Comparison of ENCODE assay signal across 16 cellular contexts in the genomic region with DNA sequence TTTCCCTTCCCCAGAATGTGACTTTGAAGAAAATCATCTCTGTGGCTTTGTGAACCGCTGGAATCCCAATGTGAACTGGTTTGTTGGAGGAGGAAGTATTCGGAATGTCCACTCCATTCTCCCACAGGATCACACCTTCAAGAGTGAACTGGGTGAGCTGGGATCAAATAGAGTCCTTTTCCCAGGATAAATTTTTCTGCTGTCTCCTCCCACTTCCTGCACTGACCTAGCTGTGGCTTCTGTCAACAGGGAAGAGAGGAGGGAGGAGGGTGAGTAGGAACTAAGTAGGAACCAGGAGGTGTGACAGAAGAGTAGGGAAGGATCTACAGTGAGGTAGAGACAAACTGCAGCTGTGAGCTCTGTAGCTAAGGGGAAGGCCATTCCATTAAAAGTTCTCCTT.
DNase-seq lines count a peak whose midpoint lies in the region; ATAC-seq, FAIRE-seq and TF ChIP-seq lines count a peak whose summit lies in the region.
"Had no signal": no experiment of that assay in that cellular context is flagged by ENCODE, and none has a peak within 500 bp of the region (broad histone marks: within the 10 kb centered on the region; RNA-seq: fewer than 3 reads in every experiment).

No MANE protein-coding gene starts in this region.

- H3K36me3 ChIP-seq in PC-3 (ENCODE audit: low read depth, low read length) (no peaks in the 10 kb centered on the region), keratinocyte (ENCODE audit: control insufficient read depth in 2 of 2, extremely low read depth in 1 of 2, insufficient read depth in 2 of 2, low read length in 2 of 2) (no peaks in the 10 kb centered on the region), uterus (no peaks in the 10 kb centered on the region)

- in situ Hi-C loops in ACHN (cut with HindIII; ENCODE audit: low pct_ligation_motif_present, low pct_unique_long_range_greater_than_20kb, low sequenced_read_pairs), result loop anchor here (25.0 kb wide), 1 partner anchor 151 kb away; no protein-coding TSS in a partner anchor

- H3K4me1 ChIP-seq in PC-3 (ENCODE audit: insufficient read depth, low read length) (peaks cover 31% of the 10 kb centered on the region), keratinocyte (ENCODE audit: control insufficient read depth, extremely low read depth, insufficient read depth, low read length) (peaks cover 53% of the 10 kb centered on the region), uterus (peaks cover 0 to 9% of the 10 kb centered on the region in 2 donors)

- TF ChIP-seq CTCF in PC-3 (conservative IDR thresholded peaks at IDR 0.05; ENCODE audit: low read depth, low read length) (no peak), keratinocyte (optimal IDR thresholded peaks at IDR 0.05 in 1 of 3, IDR thresholded peaks at IDR 0.05 in 1 of 3, conservative IDR thresholded peaks at IDR 0.05 in 1 of 3; ENCODE audit: extremely low read depth in 1 of 3, insufficient read depth in 2 of 3, low read length in 3 of 3) (no peak), WTC11 (IDR thresholded peaks at IDR 0.05) (no peak), uterus (IDR thresholded peaks at IDR 0.05) (no peak)

- H3K27me3 ChIP-seq in PC-3 (ENCODE audit: low read length), result no peaks in the 10 kb centered on the region
- H3K27me3 ChIP-seq in keratinocyte (ENCODE audit: control insufficient read depth, extremely low read depth, insufficient read depth, low read length), result no peaks in the 10 kb centered on the region
- H3K27me3 ChIP-seq in uterus, result no peaks in the 10 kb centered on the region

- H3K27ac Mint-ChIP-seq in WTC11 (no peak overlapping the region), immature natural killer cell (no peak overlapping the region)
- H3K27ac Mint-ChIP-seq: activated CD4-positive, alpha-beta memory T cell treated with anti-CD3 and anti-CD28 coated beads, Interleukin-2, amount 10 ng/mL, durations not matched to agents 7 days and 5 days; CD4-positive, alpha-beta memory T cell; type B pancreatic cell had no signal

- POLR2A ChIA-PET in PC-3 (lab: Charles Lee; ENCODE audit: unreplicated experiment) (no interaction called here), WTC11 (lab: Charles Lee) (no interaction called here)

- no peaks in the 10 kb centered on the region for H3F3A ChIP-seq in PC-3 (ENCODE audit: low read length, unreplicated experiment)

- H3K27me3 Mint-ChIP-seq in WTC11 (ENCODE audit: low read depth) (no peaks in the 10 kb centered on the region), immature natural killer cell (ENCODE audit: low read depth in 3 of 3) (peaks cover 1 to 18% (median 4%) of the 10 kb centered on the region in 3 donors)

- no peaks in the 10 kb centered on the region for H3K9me2 ChIP-seq in PC-3 (replicated peaks; ENCODE audit: low read length)

- no peaks in the 10 kb centered on the region for H3K79me2 ChIP-seq in PC-3 (ENCODE audit: low read length)
- no peaks in the 10 kb centered on the region for H3K79me2 ChIP-seq in keratinocyte (ENCODE audit: control insufficient read depth, insufficient read depth, low read length)

- ATAC-seq in PC-3 (no peak; the same call in 1 of the 2 replicates), WTC11 (no peak)

- no peak overlapping the region for H2AFZ ChIP-seq in PC-3 (ENCODE audit: low read length)
- no peak overlapping the region for H2AFZ ChIP-seq in keratinocyte (ENCODE audit: control insufficient read depth, low read length)

- H3K4me2 ChIP-seq in PC-3 (ENCODE audit: low read length), result no peak overlapping the region
- H3K4me2 ChIP-seq in keratinocyte (ENCODE audit: control insufficient read depth, extremely low read depth, insufficient read depth, low read depth, low read length), result peak overlapping the region; percentile 23

- peaks cover 5% of the 10 kb centered on the region for H3K36me3 Mint-ChIP-seq in WTC11
- H3K36me3 Mint-ChIP-seq in immature natural killer cell, result no peaks in the 10 kb centered on the region
- H3K36me3 Mint-ChIP-seq: CD4-positive, alpha-beta memory T cell; type B pancreatic cell had no signal

- DNase-seq in ACHN (peak; percentile 1), ELR (ENCODE audit: low read depth) (peak; percentile 23), PC-3 (peak; percentile 29), keratinocyte (ENCODE audit: low read depth, low spot score) (no peak), germinal center (ENCODE audit: low spot score) (no peak), WTC11 (ENCODE audit: low spot score) (no peak), uterus (no peak), immature natural killer cell (no peak)
- DNase-seq: activated naive CD4-positive, alpha-beta T cell treated with Interleukin-2 at 50 U/mL for 16 hours; activated T-cell treated with anti-CD3 and anti-CD28 coated beads, Interleukin-2, amount 50 U/mL, for 1 hour; stimulated activated naive CD4-positive, alpha-beta T cell; T-helper 17 cell had no signal

- dilution Hi-C loops in keratinocyte (cut with MboI; ENCODE audit: extremely low pct_ligation_motif_present, low sequenced_read_pairs), result loop anchor here (25.0 kb wide), 1 partner anchor 151 kb away; no protein-coding TSS in a partner anchor

- H3K9me1 ChIP-seq in keratinocyte (ENCODE audit: control insufficient read depth, extremely low read depth, insufficient read depth, low read length), result no peaks in the 10 kb centered on the region

- H3K4me1 Mint-ChIP-seq in WTC11, result peaks cover 48% of the 10 kb centered on the region
- peaks cover 0 to 7% of the 10 kb centered on the region in 2 donors for H3K4me1 Mint-ChIP-seq in immature natural killer cell

- H3K4me3 ChIP-seq in PC-3 (ENCODE audit: low read length), result no peak overlapping the region
- no peak overlapping the region for H3K4me3 ChIP-seq in keratinocyte (ENCODE audit: control insufficient read depth in 2 of 3, extremely low read depth in 1 of 3, insufficient read depth in 2 of 3, low read depth in 1 of 3, low read length in 3 of 3)
- H3K4me3 ChIP-seq in uterus, result no peak overlapping the region
- H3K4me3 ChIP-seq: left ventricle myocardium inferior had no signal

- no peak overlapping the region; the same call in 1 of the 2 replicates for H3K27ac ChIP-seq in PC-3 (ENCODE audit: low read length)
- no peak overlapping the region for H3K27ac ChIP-seq in keratinocyte (ENCODE audit: control insufficient read depth, insufficient read depth, low read length)
- H3K27ac ChIP-seq in uterus, result peak overlapping the region in 1 of 2 donors; percentile 51
- H3K27ac ChIP-seq: left ventricle myocardium inferior had no signal

- CTCF ChIA-PET in PC-3 (lab: Charles Lee) (interaction anchor here (0.5 kb wide), 2 partner anchors 142 to 481 kb away, joined by 3 to 4 read pairs; no protein-coding TSS in a partner anchor), WTC11 (lab: Charles Lee) (interaction anchor here (0.5 to 8.3 kb wide), 44 partner anchors 9 to 489 kb away, joined by 3 to 220 read pairs (median 6); a partner anchor contains a TSS)

- no peaks in the 10 kb centered on the region for H4K20me1 ChIP-seq in PC-3 (ENCODE audit: low read length)
- no peaks in the 10 kb centered on the region for H4K20me1 ChIP-seq in keratinocyte (ENCODE audit: control insufficient read depth, extremely low read depth, insufficient read depth, low read length)

- intact Hi-C loops in PC-3 (cut with micrococcal nuclease), result loop anchor here (5.0 kb wide), 1 partner anchor 114 kb away; no protein-coding TSS in a partner anchor
- intact Hi-C loops in uterus (cut with DNase I; ENCODE audit: low total_unique reads), result loop anchor here (5.0 kb wide), 1 partner anchor 141 kb away; no protein-coding TSS in a partner anchor

- no peak overlapping the region for H3K4me3 Mint-ChIP-seq in WTC11
- H3K4me3 Mint-ChIP-seq in immature natural killer cell, result no peak overlapping the region
- H3K4me3 Mint-ChIP-seq: activated CD4-positive, alpha-beta memory T cell treated with anti-CD3 and anti-CD28 coated beads, Interleukin-2, amount 10 ng/mL, durations not matched to agents 7 days and 5 days; CD4-positive, alpha-beta memory T cell; T-helper 17 cell; type B pancreatic cell had no signal

- FAIRE-seq in keratinocyte (lab: Jason Lieb, UNC), result no peak

- no TSS peak for BruUV-seq in PC-3 (replicated peaks; lab: Mats Ljungman, UMichigan)

- peaks cover 5% of the 10 kb centered on the region for H3K9me3 Mint-ChIP-seq in WTC11
- H3K9me3 Mint-ChIP-seq in immature natural killer cell, result peaks cover 0 to 1% (median 0%) of the 10 kb centered on the region in 6 donors
- H3K9me3 Mint-ChIP-seq: activated CD4-positive, alpha-beta memory T cell treated with anti-CD3 and anti-CD28 coated beads, Interleukin-2, amount 10 ng/mL, durations not matched to agents 7 days and 5 days; CD4-positive, alpha-beta memory T cell; type B pancreatic cell had no signal

- no peak for TF ChIP-seq POLR2A in uterus (IDR thresholded peaks at IDR 0.05)

- H3K9me3 ChIP-seq in PC-3 (ENCODE audit: low read length) (no peaks in the 10 kb centered on the region), keratinocyte (ENCODE audit: control insufficient read depth, low read depth, low read length) (no peaks in the 10 kb centered on the region), uterus (no peaks in the 10 kb centered on the region)
- H3K9me3 ChIP-seq: left ventricle myocardium inferior had no signal

- H3K9ac ChIP-seq in PC-3 (ENCODE audit: low read length) (no peak overlapping the region), keratinocyte (ENCODE audit: control insufficient read depth, extremely low read depth, insufficient read depth, low read length) (no peak overlapping the region)

TF ChIP-seq in WTC11, 78 proteins besides CTCF, POLR2A, EP300 and RAD21 (continues in another document):
- TF ChIP-seq FOXK1 (CRISPR knock-in tag; IDR thresholded peaks at IDR 0.05), result no peak
- no peak for TF ChIP-seq ZNF317 (CRISPR knock-in tag; IDR thresholded peaks at IDR 0.05; ENCODE audit: borderline replicate concordance, low read depth)
- TF ChIP-seq, protein P1, sequence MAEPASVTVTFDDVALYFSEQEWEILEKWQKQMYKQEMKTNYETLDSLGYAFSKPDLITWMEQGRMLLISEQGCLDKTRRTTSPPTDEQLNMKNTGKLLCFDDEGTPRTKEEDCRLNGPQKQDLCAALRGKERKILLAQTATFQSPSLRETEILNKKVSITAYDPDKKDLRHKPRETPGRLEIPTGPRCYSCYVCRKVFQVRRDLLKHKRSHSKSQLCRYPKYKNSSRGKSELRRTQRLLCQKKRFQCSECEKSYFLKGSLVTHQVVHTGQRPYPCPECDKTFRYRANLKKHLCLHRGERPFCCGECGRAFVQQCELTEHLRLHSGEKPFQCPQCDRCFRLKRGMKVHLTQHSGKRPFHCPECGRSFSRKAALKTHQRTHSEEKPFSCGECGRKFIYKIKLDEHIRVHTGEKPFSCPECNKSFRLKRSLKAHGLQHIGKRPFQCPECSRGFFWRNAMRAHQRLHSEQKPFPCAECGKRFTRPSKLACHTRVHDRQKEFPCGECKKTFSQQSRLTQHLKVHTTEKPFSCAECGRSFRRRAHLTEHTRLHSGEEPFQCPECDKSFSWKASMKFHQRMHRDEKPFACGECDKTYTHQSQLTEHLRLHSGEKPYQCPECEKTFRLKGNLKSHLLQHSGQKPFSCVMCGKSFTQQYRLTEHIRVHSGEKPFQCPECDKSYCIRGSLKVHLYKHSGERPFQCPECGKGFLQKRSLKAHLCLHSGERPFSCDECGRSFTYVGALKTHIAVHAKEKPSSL (CRISPR knock-in tag; conservative IDR thresholded peaks at IDR 0.05), result no peak
- no peak for TF ChIP-seq NFATC4 (CRISPR knock-in tag; IDR thresholded peaks at IDR 0.05)

Comparison
In these comparisons a context has a peak if more than half of its experiments do, and no peak if none do; other contexts are left out.
1. DNase-seq: peak in ACHN (single experiment), ELR (single experiment) and PC-3 (single experiment); none in keratinocyte (single experiment), germinal center (single experiment), WTC11 (single experiment), uterus (0 of 2) and immature natural killer cell (0 of 3).